Comparison of ENCODE assay signal across 23 cellular contexts in the genomic region with DNA sequence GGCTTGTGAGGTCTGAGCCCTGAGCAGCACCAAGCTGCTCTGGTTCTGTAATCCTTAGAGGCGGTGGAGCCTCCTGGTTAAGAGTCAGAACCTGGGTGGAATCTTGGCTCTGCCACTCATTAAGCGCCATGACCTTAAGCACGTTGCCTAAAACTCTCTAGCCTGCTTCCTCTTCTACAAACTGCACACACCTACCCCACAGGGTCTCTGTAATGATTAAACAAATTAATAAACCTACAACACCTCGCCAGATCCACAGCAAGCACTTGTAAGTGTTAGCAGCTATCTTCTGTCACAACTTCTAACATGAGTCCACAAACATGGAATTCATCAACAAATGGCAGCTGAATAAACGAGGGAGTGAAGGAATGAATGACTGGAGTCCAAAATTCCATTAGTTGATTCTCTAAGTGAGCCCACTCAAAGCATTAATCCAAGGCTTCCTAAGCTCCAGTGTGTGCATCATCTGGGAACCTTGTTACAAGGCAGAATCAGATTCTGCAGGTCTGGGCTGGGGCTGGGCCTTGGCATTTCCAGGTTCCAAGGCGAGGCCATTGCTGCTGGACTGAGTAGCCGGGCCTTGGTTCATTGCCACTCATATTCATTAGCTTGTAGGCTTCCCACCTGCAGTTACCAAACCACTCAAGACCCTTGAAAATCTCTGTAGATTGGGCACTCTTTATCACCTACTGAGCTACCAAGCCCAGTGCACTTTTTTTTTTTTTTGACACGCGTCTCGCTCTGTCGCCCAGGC.
DNase-seq lines count a peak whose midpoint lies in the region; ATAC-seq and TF ChIP-seq lines count a peak whose summit lies in the region.
"Had no signal": no experiment of that assay in that cellular context is flagged by ENCODE, and none has a peak within 500 bp of the region (broad histone marks: within the 10 kb centered on the region; RNA-seq: fewer than 3 reads in every experiment).

No MANE protein-coding gene starts in this region.

- POLR2A ChIA-PET in activated CD8-positive, alpha-beta T cell treated with anti-CD3 and anti-CD28 coated beads, Interleukin-2, amount 10 ng/mL, durations not matched to agents 7 days and 5 days (lab: Charles Lee), result interaction anchor here (0.6 to 2.2 kb wide), 3 partner anchors 11 to 825 kb away, joined by 3 to 6 read pairs (median 3); no protein-coding TSS in a partner anchor

- peaks cover 80% of the 10 kb centered on the region for H3K4me1 Mint-ChIP-seq in activated CD4-positive, alpha-beta T cell treated with anti-CD3 and anti-CD28 coated beads, Interleukin-2, amount 10 ng/mL, durations not matched to agents 24 days and 14 days
- peaks cover 64% of the 10 kb centered on the region for H3K4me1 Mint-ChIP-seq in activated CD8-positive, alpha-beta T cell treated with anti-CD3 and anti-CD28 coated beads, Interleukin-2, amount 10 ng/mL, durations not matched to agents 7 days and 5 days (ENCODE audit: low read depth)
- peaks cover 61% of the 10 kb centered on the region for H3K4me1 Mint-ChIP-seq in activated CD8-positive, alpha-beta memory T cell treated with anti-CD3 and anti-CD28 coated beads, Interleukin-2, amount 10 ng/mL, durations not matched to agents 7 days and 5 days

- no peak overlapping the region for H3K4me3 Mint-ChIP-seq in activated CD4-positive, alpha-beta T cell treated with anti-CD3 and anti-CD28 coated beads, Interleukin-2, amount 10 ng/mL, durations not matched to agents 24 days and 14 days
- no peak overlapping the region for H3K4me3 Mint-ChIP-seq in activated CD8-positive, alpha-beta T cell treated with anti-CD3 and anti-CD28 coated beads, Interleukin-2, amount 10 ng/mL, durations not matched to agents 7 days and 5 days
- no peak overlapping the region for H3K4me3 Mint-ChIP-seq in activated CD8-positive, alpha-beta memory T cell treated with anti-CD3 and anti-CD28 coated beads, Interleukin-2, amount 10 ng/mL, durations not matched to agents 7 days and 5 days
- H3K4me3 Mint-ChIP-seq: GM23338, type B pancreatic cell had no signal

- TF ChIP-seq POLR2A in suprapubic skin (IDR thresholded peaks at IDR 0.05), result no peak

- peaks cover 1% of the 10 kb centered on the region for H3K27me3 Mint-ChIP-seq in activated CD4-positive, alpha-beta T cell treated with anti-CD3 and anti-CD28 coated beads, Interleukin-2, amount 10 ng/mL, durations not matched to agents 24 days and 14 days
- H3K27me3 Mint-ChIP-seq in activated CD8-positive, alpha-beta T cell treated with anti-CD3 and anti-CD28 coated beads, Interleukin-2, amount 10 ng/mL, durations not matched to agents 7 days and 5 days (ENCODE audit: low read depth), result no peaks in the 10 kb centered on the region
- no peaks in the 10 kb centered on the region for H3K27me3 Mint-ChIP-seq in activated CD8-positive, alpha-beta memory T cell treated with anti-CD3 and anti-CD28 coated beads, Interleukin-2, amount 10 ng/mL, durations not matched to agents 7 days and 5 days
- H3K27me3 Mint-ChIP-seq: CD8-positive, alpha-beta memory T cell had no signal

- TF ChIP-seq EP300 in suprapubic skin (IDR thresholded peaks at IDR 0.05), result no peak

- CTCF ChIA-PET in activated CD8-positive, alpha-beta T cell treated with anti-CD3 and anti-CD28 coated beads, Interleukin-2, amount 10 ng/mL, durations not matched to agents 7 days and 5 days (lab: Charles Lee), result interaction anchor here (2.4 kb wide), 1 partner anchor 176 kb away, joined by 11 read pairs; no protein-coding TSS in a partner anchor
- CTCF ChIA-PET in activated CD8-positive, alpha-beta memory T cell treated with anti-CD3 and anti-CD28 coated beads, Interleukin-2, amount 10 ng/mL, durations not matched to agents 7 days and 5 days (lab: Charles Lee), result interaction anchor here (0.9 to 2.8 kb wide), 7 partner anchors 10 to 77 kb away, joined by 3 to 23 read pairs (median 4); no protein-coding TSS in a partner anchor

- DNase-seq in activated CD4-positive, alpha-beta T cell treated with anti-CD3 and anti-CD28 coated beads, Interleukin-2, amount 10 ng/mL, durations not matched to agents 24 days and 14 days, result no peak
- DNase-seq in activated CD4-positive, alpha-beta T cell treated with anti-CD3 and anti-CD28 coated beads, Interleukin-2, amount 50 U/mL, for 48 hours, result no peak
- DNase-seq in activated CD8-positive, alpha-beta T cell treated with anti-CD3 and anti-CD28 coated beads, Interleukin-2, amount 10 ng/mL, durations not matched to agents 7 days and 5 days, result no peak
- DNase-seq in renal cortical epithelial cell (ENCODE audit: low read depth) (peak; percentile 89), suprapubic skin (ENCODE audit: low spot score in 2 of 2) (no peak), cardiac septum (ENCODE audit: low spot score) (no peak)
- DNase-seq in activated CD8-positive, alpha-beta memory T cell treated with anti-CD3 and anti-CD28 coated beads, Interleukin-2, amount 10 ng/mL, durations not matched to agents 7 days and 5 days, result no peak
- DNase-seq: activated CD4-positive, CD25-positive, alpha-beta regulatory T cell treated with anti-CD3 and anti-CD28 coated beads, Interleukin-2, amount 50 U/mL, for 72 hours; activated T-cell treated with anti-CD3 and anti-CD28 coated beads, Interleukin-2, amount 50 U/mL, for 1 hour; anterior cingulate cortex; CD8-positive, alpha-beta memory T cell; EL; foreskin fibroblast; Kasumi-1; NCI-H1436 treated with DMSO at 0.1 percent for 48 hours; NCI-H345; Right ventricle myocardium superior; stimulated activated naive CD4-positive, alpha-beta T cell had no signal

- ATAC-seq in HG03354 (IDR thresholded peaks at IDR 0.05; ENCODE audit: poor library complexity, severe bottlenecking, unreplicated experiment), result peak; percentile 43
- ATAC-seq in activated CD8-positive, alpha-beta T cell treated with anti-CD3 and anti-CD28 coated beads, Interleukin-2, amount 10 ng/mL, durations not matched to agents 7 days and 5 days, result no peak
- no peak for ATAC-seq in activated CD8-positive, alpha-beta memory T cell treated with anti-CD3 and anti-CD28 coated beads, Interleukin-2, amount 10 ng/mL, durations not matched to agents 7 days and 5 days
- ATAC-seq: A549, GM23338 had no signal

- no peak overlapping the region for H3K27ac ChIP-seq in suprapubic skin
- H3K27ac ChIP-seq: A549, prostate gland had no signal

- H3K4me1 ChIP-seq in suprapubic skin, result peaks cover 14% of the 10 kb centered on the region
- H3K4me1 ChIP-seq: A549, prostate gland had no signal

- H3K4me3 ChIP-seq in suprapubic skin, result no peak overlapping the region
- H3K4me3 ChIP-seq: A549, GM23338, prostate gland had no signal

- peak overlapping the region; percentile 45 for H3K27ac Mint-ChIP-seq in activated CD4-positive, alpha-beta T cell treated with anti-CD3 and anti-CD28 coated beads, Interleukin-2, amount 10 ng/mL, durations not matched to agents 24 days and 14 days
- peak overlapping the region; percentile 2 for H3K27ac Mint-ChIP-seq in activated CD8-positive, alpha-beta T cell treated with anti-CD3 and anti-CD28 coated beads, Interleukin-2, amount 10 ng/mL, durations not matched to agents 7 days and 5 days
- H3K27ac Mint-ChIP-seq in activated CD8-positive, alpha-beta memory T cell treated with anti-CD3 and anti-CD28 coated beads, Interleukin-2, amount 10 ng/mL, durations not matched to agents 7 days and 5 days, result no peak overlapping the region
- H3K27ac Mint-ChIP-seq: GM23338, type B pancreatic cell had no signal

- no peaks in the 10 kb centered on the region for H3K9me3 Mint-ChIP-seq in activated CD4-positive, alpha-beta T cell treated with anti-CD3 and anti-CD28 coated beads, Interleukin-2, amount 10 ng/mL, durations not matched to agents 24 days and 14 days
- no peaks in the 10 kb centered on the region for H3K9me3 Mint-ChIP-seq in activated CD8-positive, alpha-beta T cell treated with anti-CD3 and anti-CD28 coated beads, Interleukin-2, amount 10 ng/mL, durations not matched to agents 7 days and 5 days (ENCODE audit: insufficient read depth)
- no peaks in the 10 kb centered on the region for H3K9me3 Mint-ChIP-seq in activated CD8-positive, alpha-beta memory T cell treated with anti-CD3 and anti-CD28 coated beads, Interleukin-2, amount 10 ng/mL, durations not matched to agents 7 days and 5 days (ENCODE audit: low read depth)
- H3K9me3 Mint-ChIP-seq: CD8-positive, alpha-beta memory T cell; GM23338; type B pancreatic cell had no signal

- H3K36me3 ChIP-seq in suprapubic skin, result no peaks in the 10 kb centered on the region
- H3K36me3 ChIP-seq: prostate gland had no signal

- TF ChIP-seq CTCF in suprapubic skin (IDR thresholded peaks at IDR 0.05), result no peak

- peaks cover 2% of the 10 kb centered on the region for H3K36me3 Mint-ChIP-seq in activated CD4-positive, alpha-beta T cell treated with anti-CD3 and anti-CD28 coated beads, Interleukin-2, amount 10 ng/mL, durations not matched to agents 24 days and 14 days (ENCODE audit: low read depth)
- H3K36me3 Mint-ChIP-seq in activated CD8-positive, alpha-beta T cell treated with anti-CD3 and anti-CD28 coated beads, Interleukin-2, amount 10 ng/mL, durations not matched to agents 7 days and 5 days (ENCODE audit: low read depth), result no peaks in the 10 kb centered on the region
- peaks cover 4% of the 10 kb centered on the region for H3K36me3 Mint-ChIP-seq in activated CD8-positive, alpha-beta memory T cell treated with anti-CD3 and anti-CD28 coated beads, Interleukin-2, amount 10 ng/mL, durations not matched to agents 7 days and 5 days
- H3K36me3 Mint-ChIP-seq: CD8-positive, alpha-beta memory T cell; type B pancreatic cell had no signal

- 56% methylated on average over 11 of the region's 11 CpGs for WGBS in suprapubic skin

- intact Hi-C loops in activated CD4-positive, alpha-beta T cell treated with anti-CD3 and anti-CD28 coated beads, Interleukin-2, amount 10 ng/mL, durations not matched to agents 24 days and 14 days (cut with micrococcal nuclease), result loop anchor here (2.0 to 5.0 kb wide), 4 partner anchors 43 to 142 kb away; no protein-coding TSS in a partner anchor
- intact Hi-C loops in cardiac septum (cut with DNase I), result no loop called here

- H3K27me3 ChIP-seq in suprapubic skin, result no peaks in the 10 kb centered on the region

- H3K9me3 ChIP-seq in suprapubic skin, result no peaks in the 10 kb centered on the region
- H3K9me3 ChIP-seq: A549, prostate gland had no signal
